1 cellular context compared by ENCODE assay signal in the genomic region with DNA sequence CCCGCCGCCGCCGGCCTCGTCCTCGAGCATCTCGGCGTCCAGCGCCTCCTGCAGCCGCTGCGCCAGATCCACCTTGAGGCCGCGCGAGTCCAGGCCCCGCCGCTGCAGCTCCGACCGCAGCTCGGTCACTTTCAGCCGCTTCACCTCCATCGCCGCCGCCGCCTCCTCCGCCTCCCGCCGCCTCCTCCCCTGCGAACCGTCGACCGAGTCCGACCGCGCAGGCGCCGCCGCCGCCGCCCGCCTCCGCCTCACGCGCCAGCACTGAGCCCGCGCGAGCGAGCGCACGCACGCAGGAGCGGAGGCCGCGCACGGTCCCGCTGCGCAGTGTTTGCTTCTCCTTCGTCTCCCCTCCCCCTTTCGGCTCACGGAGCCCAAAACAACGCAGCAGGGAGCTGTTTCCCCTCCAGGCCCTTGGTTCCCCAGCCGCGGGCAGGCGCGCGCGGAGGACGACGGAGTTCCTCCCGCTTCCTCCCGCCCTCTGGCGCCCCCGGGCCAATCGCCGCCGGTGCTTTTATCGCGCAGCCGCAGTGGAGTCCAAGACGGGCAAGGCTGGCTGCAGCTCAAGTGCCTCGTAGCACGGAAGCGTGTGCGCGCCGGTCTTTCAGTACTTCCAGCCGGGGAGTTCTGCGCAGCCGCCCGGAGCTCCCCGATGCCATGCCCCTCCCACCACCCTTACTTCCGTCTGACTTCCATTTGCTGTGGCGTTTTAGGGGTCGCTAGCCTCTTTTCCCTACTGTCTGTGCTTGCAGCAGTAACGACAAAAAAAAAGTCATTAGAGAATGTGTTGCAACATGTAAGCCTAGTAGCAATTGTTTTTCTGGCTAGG.
TF ChIP-seq lines count a peak whose summit lies in the region.

A gene (minus strand): TSS at position 451 of the 826 bp plus-strand sequence. CDS start 301 bp downstream, at position 150.

TF ChIP-seq in HEK293, 187 proteins besides CTCF, POLR2A, EP300 and RAD21 (continued from another document and continues in another):
- TF ChIP-seq MZF1 (tag by site-specific recombination; IDR thresholded peaks at IDR 0.05; ENCODE audit: borderline replicate concordance) = no peak
- no peak for TF ChIP-seq ZNF140 (tag by site-specific recombination; IDR thresholded peaks at IDR 0.05)
- no peak for TF ChIP-seq ZNF48 (tag by site-specific recombination; IDR thresholded peaks at IDR 0.05)
- no peak for TF ChIP-seq ZNF791 (tag by site-specific recombination; IDR thresholded peaks at IDR 0.05)
- TF ChIP-seq ZNF221 (tag by site-specific recombination; IDR thresholded peaks at IDR 0.05; ENCODE audit: borderline replicate concordance) = no peak
- no peak for TF ChIP-seq YY2 (tag by site-specific recombination; IDR thresholded peaks at IDR 0.05)
- TF ChIP-seq, protein P1, sequence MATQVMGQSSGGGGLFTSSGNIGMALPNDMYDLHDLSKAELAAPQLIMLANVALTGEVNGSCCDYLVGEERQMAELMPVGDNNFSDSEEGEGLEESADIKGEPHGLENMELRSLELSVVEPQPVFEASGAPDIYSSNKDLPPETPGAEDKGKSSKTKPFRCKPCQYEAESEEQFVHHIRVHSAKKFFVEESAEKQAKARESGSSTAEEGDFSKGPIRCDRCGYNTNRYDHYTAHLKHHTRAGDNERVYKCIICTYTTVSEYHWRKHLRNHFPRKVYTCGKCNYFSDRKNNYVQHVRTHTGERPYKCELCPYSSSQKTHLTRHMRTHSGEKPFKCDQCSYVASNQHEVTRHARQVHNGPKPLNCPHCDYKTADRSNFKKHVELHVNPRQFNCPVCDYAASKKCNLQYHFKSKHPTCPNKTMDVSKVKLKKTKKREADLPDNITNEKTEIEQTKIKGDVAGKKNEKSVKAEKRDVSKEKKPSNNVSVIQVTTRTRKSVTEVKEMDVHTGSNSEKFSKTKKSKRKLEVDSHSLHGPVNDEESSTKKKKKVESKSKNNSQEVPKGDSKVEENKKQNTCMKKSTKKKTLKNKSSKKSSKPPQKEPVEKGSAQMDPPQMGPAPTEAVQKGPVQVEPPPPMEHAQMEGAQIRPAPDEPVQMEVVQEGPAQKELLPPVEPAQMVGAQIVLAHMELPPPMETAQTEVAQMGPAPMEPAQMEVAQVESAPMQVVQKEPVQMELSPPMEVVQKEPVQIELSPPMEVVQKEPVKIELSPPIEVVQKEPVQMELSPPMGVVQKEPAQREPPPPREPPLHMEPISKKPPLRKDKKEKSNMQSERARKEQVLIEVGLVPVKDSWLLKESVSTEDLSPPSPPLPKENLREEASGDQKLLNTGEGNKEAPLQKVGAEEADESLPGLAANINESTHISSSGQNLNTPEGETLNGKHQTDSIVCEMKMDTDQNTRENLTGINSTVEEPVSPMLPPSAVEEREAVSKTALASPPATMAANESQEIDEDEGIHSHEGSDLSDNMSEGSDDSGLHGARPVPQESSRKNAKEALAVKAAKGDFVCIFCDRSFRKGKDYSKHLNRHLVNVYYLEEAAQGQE (tag by site-specific recombination; IDR thresholded peaks at IDR 0.05) = no peak
- TF ChIP-seq ZNF660 (tag by site-specific recombination; IDR thresholded peaks at IDR 0.05) = peak; percentile 43; the same call in 1 of the 2 replicates
- TF ChIP-seq ZBTB8A (tag by site-specific recombination; IDR thresholded peaks at IDR 0.05) = peak; percentile 48
- TF ChIP-seq, protein P2, sequence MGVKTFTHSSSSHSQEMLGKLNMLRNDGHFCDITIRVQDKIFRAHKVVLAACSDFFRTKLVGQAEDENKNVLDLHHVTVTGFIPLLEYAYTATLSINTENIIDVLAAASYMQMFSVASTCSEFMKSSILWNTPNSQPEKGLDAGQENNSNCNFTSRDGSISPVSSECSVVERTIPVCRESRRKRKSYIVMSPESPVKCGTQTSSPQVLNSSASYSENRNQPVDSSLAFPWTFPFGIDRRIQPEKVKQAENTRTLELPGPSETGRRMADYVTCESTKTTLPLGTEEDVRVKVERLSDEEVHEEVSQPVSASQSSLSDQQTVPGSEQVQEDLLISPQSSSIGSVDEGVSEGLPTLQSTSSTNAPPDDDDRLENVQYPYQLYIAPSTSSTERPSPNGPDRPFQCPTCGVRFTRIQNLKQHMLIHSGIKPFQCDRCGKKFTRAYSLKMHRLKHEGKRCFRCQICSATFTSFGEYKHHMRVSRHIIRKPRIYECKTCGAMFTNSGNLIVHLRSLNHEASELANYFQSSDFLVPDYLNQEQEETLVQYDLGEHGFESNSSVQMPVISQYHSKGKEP (tag by site-specific recombination; IDR thresholded peaks at IDR 0.05) = 0 out of 2 replicates have a peak, but pooled peaks have one; percentile 41
- no peak for TF ChIP-seq ZNF214 (tag by site-specific recombination; IDR thresholded peaks at IDR 0.05; ENCODE audit: borderline replicate concordance)
- peak; percentile 33; the same call in 1 of the 2 replicates for TF ChIP-seq ZNF341 (tag by site-specific recombination; IDR thresholded peaks at IDR 0.05; ENCODE audit: low read depth)
- no peak for TF ChIP-seq ZFP3 (tag by site-specific recombination; IDR thresholded peaks at IDR 0.05; ENCODE audit: low read depth)
- TF ChIP-seq ZNF23 (tag by site-specific recombination; IDR thresholded peaks at IDR 0.05; ENCODE audit: borderline replicate concordance) = no peak
- TF ChIP-seq SCRT1 (tag by site-specific recombination; IDR thresholded peaks at IDR 0.05; ENCODE audit: borderline replicate concordance) = no peak
- TF ChIP-seq ZNF530 (tag by site-specific recombination; IDR thresholded peaks at IDR 0.05; ENCODE audit: low read depth) = no peak
- peak; percentile 20; the same call in 1 of the 2 replicates for TF ChIP-seq KLF1 (tag by site-specific recombination; IDR thresholded peaks at IDR 0.05)
- TF ChIP-seq, protein P3, sequence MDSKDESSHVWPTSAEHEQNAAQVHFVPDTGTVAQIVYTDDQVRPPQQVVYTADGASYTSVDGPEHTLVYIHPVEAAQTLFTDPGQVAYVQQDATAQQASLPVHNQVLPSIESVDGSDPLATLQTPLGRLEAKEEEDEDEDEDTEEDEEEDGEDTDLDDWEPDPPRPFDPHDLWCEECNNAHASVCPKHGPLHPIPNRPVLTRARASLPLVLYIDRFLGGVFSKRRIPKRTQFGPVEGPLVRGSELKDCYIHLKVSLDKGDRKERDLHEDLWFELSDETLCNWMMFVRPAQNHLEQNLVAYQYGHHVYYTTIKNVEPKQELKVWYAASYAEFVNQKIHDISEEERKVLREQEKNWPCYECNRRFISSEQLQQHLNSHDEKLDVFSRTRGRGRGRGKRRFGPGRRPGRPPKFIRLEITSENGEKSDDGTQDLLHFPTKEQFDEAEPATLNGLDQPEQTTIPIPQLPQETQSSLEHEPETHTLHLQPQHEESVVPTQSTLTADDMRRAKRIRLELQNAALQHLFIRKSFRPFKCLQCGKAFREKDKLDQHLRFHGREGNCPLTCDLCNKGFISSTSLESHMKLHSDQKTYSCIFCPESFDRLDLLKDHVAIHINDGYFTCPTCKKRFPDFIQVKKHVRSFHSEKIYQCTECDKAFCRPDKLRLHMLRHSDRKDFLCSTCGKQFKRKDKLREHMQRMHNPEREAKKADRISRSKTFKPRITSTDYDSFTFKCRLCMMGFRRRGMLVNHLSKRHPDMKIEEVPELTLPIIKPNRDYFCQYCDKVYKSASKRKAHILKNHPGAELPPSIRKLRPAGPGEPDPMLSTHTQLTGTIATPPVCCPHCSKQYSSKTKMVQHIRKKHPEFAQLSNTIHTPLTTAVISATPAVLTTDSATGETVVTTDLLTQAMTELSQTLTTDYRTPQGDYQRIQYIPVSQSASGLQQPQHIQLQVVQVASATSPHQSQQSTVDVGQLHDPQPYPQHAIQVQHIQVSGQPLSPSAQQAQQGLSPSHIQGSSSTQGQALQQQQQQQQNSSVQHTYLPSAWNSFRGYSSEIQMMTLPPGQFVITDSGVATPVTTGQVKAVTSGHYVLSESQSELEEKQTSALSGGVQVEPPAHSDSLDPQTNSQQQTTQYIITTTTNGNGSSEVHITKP (tag by site-specific recombination; IDR thresholded peaks at IDR 0.05) = no peak
- no peak; the same call in 1 of the 2 replicates for TF ChIP-seq ZNF24 (tag by site-specific recombination; IDR thresholded peaks at IDR 0.05)
- no peak for TF ChIP-seq ZNF830 (tag by site-specific recombination; IDR thresholded peaks at IDR 0.05; ENCODE audit: low read depth)
- no peak for TF ChIP-seq ZSCAN16 (tag by site-specific recombination; IDR thresholded peaks at IDR 0.05)
- TF ChIP-seq, protein P4, sequence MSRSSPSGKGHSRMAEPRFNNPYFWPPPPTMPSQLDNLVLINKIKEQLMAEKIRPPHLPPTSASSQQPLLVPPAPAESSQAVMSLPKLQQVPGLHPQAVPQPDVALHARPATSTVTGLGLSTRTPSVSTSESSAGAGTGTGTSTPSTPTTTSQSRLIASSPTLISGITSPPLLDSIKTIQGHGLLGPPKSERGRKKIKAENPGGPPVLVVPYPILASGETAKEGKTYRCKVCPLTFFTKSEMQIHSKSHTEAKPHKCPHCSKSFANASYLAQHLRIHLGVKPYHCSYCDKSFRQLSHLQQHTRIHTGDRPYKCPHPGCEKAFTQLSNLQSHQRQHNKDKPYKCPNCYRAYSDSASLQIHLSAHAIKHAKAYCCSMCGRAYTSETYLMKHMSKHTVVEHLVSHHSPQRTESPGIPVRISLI (tag by site-specific recombination; IDR thresholded peaks at IDR 0.05) = no peak
- no peak for TF ChIP-seq ZNF302 (tag by site-specific recombination; IDR thresholded peaks at IDR 0.05; ENCODE audit: low read depth)
- TF ChIP-seq ZNF514 (tag by site-specific recombination; IDR thresholded peaks at IDR 0.05) = no peak
- TF ChIP-seq ZNF555 (tag by site-specific recombination; conservative IDR thresholded peaks at IDR 0.05) = no peak
- TF ChIP-seq, protein P5, sequence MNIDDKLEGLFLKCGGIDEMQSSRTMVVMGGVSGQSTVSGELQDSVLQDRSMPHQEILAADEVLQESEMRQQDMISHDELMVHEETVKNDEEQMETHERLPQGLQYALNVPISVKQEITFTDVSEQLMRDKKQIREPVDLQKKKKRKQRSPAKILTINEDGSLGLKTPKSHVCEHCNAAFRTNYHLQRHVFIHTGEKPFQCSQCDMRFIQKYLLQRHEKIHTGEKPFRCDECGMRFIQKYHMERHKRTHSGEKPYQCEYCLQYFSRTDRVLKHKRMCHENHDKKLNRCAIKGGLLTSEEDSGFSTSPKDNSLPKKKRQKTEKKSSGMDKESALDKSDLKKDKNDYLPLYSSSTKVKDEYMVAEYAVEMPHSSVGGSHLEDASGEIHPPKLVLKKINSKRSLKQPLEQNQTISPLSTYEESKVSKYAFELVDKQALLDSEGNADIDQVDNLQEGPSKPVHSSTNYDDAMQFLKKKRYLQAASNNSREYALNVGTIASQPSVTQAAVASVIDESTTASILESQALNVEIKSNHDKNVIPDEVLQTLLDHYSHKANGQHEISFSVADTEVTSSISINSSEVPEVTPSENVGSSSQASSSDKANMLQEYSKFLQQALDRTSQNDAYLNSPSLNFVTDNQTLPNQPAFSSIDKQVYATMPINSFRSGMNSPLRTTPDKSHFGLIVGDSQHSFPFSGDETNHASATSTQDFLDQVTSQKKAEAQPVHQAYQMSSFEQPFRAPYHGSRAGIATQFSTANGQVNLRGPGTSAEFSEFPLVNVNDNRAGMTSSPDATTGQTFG (tag by site-specific recombination; IDR thresholded peaks at IDR 0.05; ENCODE audit: borderline replicate concordance) = no peak
- no peak for TF ChIP-seq ZNF175 (tag by site-specific recombination; IDR thresholded peaks at IDR 0.05)
- TF ChIP-seq ZBTB48 (tag by site-specific recombination; IDR thresholded peaks at IDR 0.05) = peak; percentile 35; the same call in 1 of the 2 replicates
- TF ChIP-seq SCRT2 (tag by site-specific recombination; IDR thresholded peaks at IDR 0.05) = no peak
- TF ChIP-seq ZNF777 (tag by site-specific recombination; IDR thresholded peaks at IDR 0.05; ENCODE audit: borderline replicate concordance) = no peak
- TF ChIP-seq, protein P6, sequence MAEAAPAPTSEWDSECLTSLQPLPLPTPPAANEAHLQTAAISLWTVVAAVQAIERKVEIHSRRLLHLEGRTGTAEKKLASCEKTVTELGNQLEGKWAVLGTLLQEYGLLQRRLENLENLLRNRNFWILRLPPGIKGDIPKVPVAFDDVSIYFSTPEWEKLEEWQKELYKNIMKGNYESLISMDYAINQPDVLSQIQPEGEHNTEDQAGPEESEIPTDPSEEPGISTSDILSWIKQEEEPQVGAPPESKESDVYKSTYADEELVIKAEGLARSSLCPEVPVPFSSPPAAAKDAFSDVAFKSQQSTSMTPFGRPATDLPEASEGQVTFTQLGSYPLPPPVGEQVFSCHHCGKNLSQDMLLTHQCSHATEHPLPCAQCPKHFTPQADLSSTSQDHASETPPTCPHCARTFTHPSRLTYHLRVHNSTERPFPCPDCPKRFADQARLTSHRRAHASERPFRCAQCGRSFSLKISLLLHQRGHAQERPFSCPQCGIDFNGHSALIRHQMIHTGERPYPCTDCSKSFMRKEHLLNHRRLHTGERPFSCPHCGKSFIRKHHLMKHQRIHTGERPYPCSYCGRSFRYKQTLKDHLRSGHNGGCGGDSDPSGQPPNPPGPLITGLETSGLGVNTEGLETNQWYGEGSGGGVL (tag by site-specific recombination; IDR thresholded peaks at IDR 0.05) = peak; percentile 84
- no peak for TF ChIP-seq ZNF658 (tag by site-specific recombination; IDR thresholded peaks at IDR 0.05)
- TF ChIP-seq ZNF416 (tag by site-specific recombination; IDR thresholded peaks at IDR 0.05) = no peak
- peak; percentile 37; the same call in 1 of the 2 replicates for TF ChIP-seq WT1 (tag by site-specific recombination; IDR thresholded peaks at IDR 0.05)
- TF ChIP-seq ZNF223 (tag by site-specific recombination; IDR thresholded peaks at IDR 0.05) = no peak
- no peak for TF ChIP-seq ZNF560 (tag by site-specific recombination; IDR thresholded peaks at IDR 0.05; ENCODE audit: borderline replicate concordance)
- TF ChIP-seq ZNF510 (tag by site-specific recombination; IDR thresholded peaks at IDR 0.05; ENCODE audit: insufficient replicate concordance) = no peak
- 0 out of 2 replicates have a peak, but pooled peaks have one; percentile 64 for TF ChIP-seq SP7 (tag by site-specific recombination; IDR thresholded peaks at IDR 0.05)
- TF ChIP-seq, protein P7, sequence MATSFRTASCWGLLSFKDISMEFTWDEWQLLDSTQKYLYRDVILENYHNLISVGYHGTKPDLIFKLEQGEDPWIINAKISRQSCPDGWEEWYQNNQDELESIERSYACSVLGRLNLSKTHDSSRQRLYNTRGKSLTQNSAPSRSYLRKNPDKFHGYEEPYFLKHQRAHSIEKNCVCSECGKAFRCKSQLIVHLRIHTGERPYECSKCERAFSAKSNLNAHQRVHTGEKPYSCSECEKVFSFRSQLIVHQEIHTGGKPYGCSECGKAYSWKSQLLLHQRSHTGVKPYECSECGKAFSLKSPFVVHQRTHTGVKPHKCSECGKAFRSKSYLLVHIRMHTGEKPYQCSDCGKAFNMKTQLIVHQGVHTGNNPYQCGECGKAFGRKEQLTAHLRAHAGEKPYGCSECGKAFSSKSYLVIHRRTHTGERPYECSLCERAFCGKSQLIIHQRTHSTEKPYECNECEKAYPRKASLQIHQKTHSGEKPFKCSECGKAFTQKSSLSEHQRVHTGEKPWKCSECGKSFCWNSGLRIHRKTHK (tag by site-specific recombination; IDR thresholded peaks at IDR 0.05) = no peak
- TF ChIP-seq ZNF248 (tag by site-specific recombination; IDR thresholded peaks at IDR 0.05) = no peak
